In the genomic region with DNA sequence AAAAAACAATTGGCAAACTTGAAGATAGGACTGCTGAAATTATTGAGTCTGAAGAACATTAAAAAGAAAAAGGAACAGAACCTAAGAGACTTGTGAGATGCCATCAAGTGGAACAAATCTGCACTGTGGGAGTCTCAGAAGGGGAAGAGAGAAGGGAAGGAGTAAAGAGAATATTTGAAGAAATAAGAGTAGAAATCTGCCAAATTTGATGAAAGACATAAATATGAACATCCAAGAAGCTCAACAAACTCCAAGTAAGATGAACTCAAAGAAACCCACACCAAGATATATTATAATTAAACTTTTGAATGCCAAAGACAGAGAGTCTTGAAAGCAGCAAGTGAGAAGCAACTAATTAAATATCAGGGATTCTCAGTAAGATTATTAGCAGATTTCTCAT, we compare ENCODE assay signal across 37 cellular contexts.
"Had no signal": no experiment of that assay in that cellular context is flagged by ENCODE, and none has a peak within 500 bp of the region (broad histone marks: within the 10 kb centered on the region; RNA-seq: fewer than 3 reads in every experiment).

No MANE protein-coding gene starts in this region.

- DNase-seq: activated effector memory CD4-positive, alpha-beta T cell treated with anti-CD3 and anti-CD28 coated beads, Interleukin-2, amount 50 U/mL, for 16 hours; activated effector memory CD4-positive, alpha-beta T cell treated with Interleukin-2 at 50 U/mL for 16 hours; activated gamma-delta T cell; activated gamma-delta T cell treated with Interleukin-2 at 50 U/mL for 16 hours; activated naive CD4-positive, alpha-beta T cell; activated naive CD4-positive, alpha-beta T cell treated with anti-CD3 and anti-CD28 coated beads for 36 hours; activated naive CD4-positive, alpha-beta T cell treated with anti-CD3 and anti-CD28 coated beads, Interleukin-2, amount 10 ng/mL, durations not matched to agents 7 days and 5 days; activated naive CD4-positive, alpha-beta T cell treated with anti-CD3 and anti-CD28 coated beads, Interleukin-2, amount 50 U/mL, for 16 hours; activated naive CD4-positive, alpha-beta T cell treated with Interleukin-2 at 50 U/mL for 16 hours; activated naive CD8-positive, alpha-beta T cell treated with anti-CD3 and anti-CD28 coated beads for 36 hours; activated naive CD8-positive, alpha-beta T cell treated with anti-CD3 and anti-CD28 coated beads, Interleukin-2, amount 10 ng/mL, durations not matched to agents 7 days and 5 days; activated naive CD8-positive, alpha-beta T cell treated with anti-CD3 and anti-CD28 coated beads, Interleukin-2, amount 50 U/mL, for 24 hours; activated T-cell treated with anti-CD3 and anti-CD28 coated beads, Interleukin-2, amount 50 U/mL, for 1 hour; activated T-cell treated with anti-CD3 and anti-CD28 coated beads, Interleukin-2, amount 50 U/mL, for 24 hours; activated T-cell treated with anti-CD3 and anti-CD28 coated beads, Interleukin-2, amount 50 U/mL, for 4 hours; activated T-cell treated with anti-CD3 and anti-CD28 coated beads, Interleukin-2, amount 50 U/mL, for 48 hours; activated T-cell treated with anti-CD3 and anti-CD28 coated beads, Interleukin-2, amount 50 U/mL, for 72 hours; adrenal gland; amniotic stem cell; amygdala; anterior cingulate cortex; aorta; body of pancreas; brain microvascular endothelial cell; caudate nucleus; central memory CD4-positive, alpha-beta T cell; cerebellar nuclear complex had no signal

- H3K9me3 ChIP-seq: adrenal gland, ascending aorta had no signal

- H3K4me1 Mint-ChIP-seq: activated naive CD4-positive, alpha-beta T cell treated with anti-CD3 and anti-CD28 coated beads, Interleukin-2, amount 10 ng/mL, durations not matched to agents 7 days and 5 days; activated naive CD4-positive, alpha-beta T cell treated with anti-CD3 and anti-CD28 coated beads, Interleukin-2, amount 50 U/mL, for 24 hours; activated naive CD8-positive, alpha-beta T cell treated with anti-CD3 and anti-CD28 coated beads for 36 hours; activated naive CD8-positive, alpha-beta T cell treated with anti-CD3 and anti-CD28 coated beads, Interleukin-2, amount 10 ng/mL, durations not matched to agents 7 days and 5 days; activated naive CD8-positive, alpha-beta T cell treated with anti-CD3 and anti-CD28 coated beads, Interleukin-2, amount 50 U/mL, for 24 hours; activated T-helper 17 cell treated with anti-CD3 and anti-CD28 coated beads, Interleukin-2, amount 50 U/mL, for 72 hours; brain; central memory CD8-positive, alpha-beta T cell had no signal

- H3K36me3 Mint-ChIP-seq: activated naive CD4-positive, alpha-beta T cell treated with anti-CD3 and anti-CD28 coated beads, Interleukin-2, amount 10 ng/mL, durations not matched to agents 7 days and 5 days; activated naive CD4-positive, alpha-beta T cell treated with anti-CD3 and anti-CD28 coated beads, Interleukin-2, amount 50 U/mL, for 24 hours; activated naive CD4-positive, alpha-beta T cell treated with anti-CD3 and anti-CD28 coated beads, Interleukin-2, amount 50 U/mL, for 72 hours; activated naive CD8-positive, alpha-beta T cell; activated naive CD8-positive, alpha-beta T cell treated with anti-CD3 and anti-CD28 coated beads, Interleukin-2, amount 10 ng/mL, durations not matched to agents 7 days and 5 days; brain had no signal

- H3K27ac ChIP-seq: adrenal gland, ascending aorta, body of pancreas, brain microvascular endothelial cell, breast epithelium, cardiac muscle cell had no signal

- H3K27ac Mint-ChIP-seq: activated naive CD4-positive, alpha-beta T cell treated with anti-CD3 and anti-CD28 coated beads for 36 hours; activated naive CD4-positive, alpha-beta T cell treated with anti-CD3 and anti-CD28 coated beads, Interleukin-2, amount 10 ng/mL, durations not matched to agents 7 days and 5 days; activated naive CD4-positive, alpha-beta T cell treated with anti-CD3 and anti-CD28 coated beads, Interleukin-2, amount 50 U/mL, for 24 hours; activated naive CD4-positive, alpha-beta T cell treated with anti-CD3 and anti-CD28 coated beads, Interleukin-2, amount 50 U/mL, for 72 hours; activated naive CD8-positive, alpha-beta T cell; activated naive CD8-positive, alpha-beta T cell treated with anti-CD3 and anti-CD28 coated beads for 36 hours; activated naive CD8-positive, alpha-beta T cell treated with anti-CD3 and anti-CD28 coated beads, Interleukin-2, amount 10 ng/mL, durations not matched to agents 7 days and 5 days; activated naive CD8-positive, alpha-beta T cell treated with anti-CD3 and anti-CD28 coated beads, Interleukin-2, amount 50 U/mL, for 24 hours; activated T-cell treated with anti-CD3 and anti-CD28 coated beads, Interleukin-2, amount 50 U/mL, for 24 hours; activated T-cell treated with anti-CD3 and anti-CD28 coated beads, Interleukin-2, amount 50 U/mL, for 72 hours; activated T-helper 17 cell treated with anti-CD3 and anti-CD28 coated beads, Interleukin-2, amount 50 U/mL, for 72 hours; activated T-helper 2 cell treated with anti-CD3 and anti-CD28 coated beads, Interferon-gamma antibody, Interleukin-2, Interleukin-4, amounts not matched to agents 10 μg/mL and 5 μg/mL and 100 μg/mL, durations not matched to agents 14 hours and 24 hours and 36 hours; brain had no signal

- H3K4me1 ChIP-seq: adrenal gland, ascending aorta, body of pancreas, breast epithelium had no signal

- H3K4me3 Mint-ChIP-seq: activated naive CD4-positive, alpha-beta T cell treated with anti-CD3 and anti-CD28 coated beads for 36 hours; activated naive CD4-positive, alpha-beta T cell treated with anti-CD3 and anti-CD28 coated beads, Interleukin-2, amount 10 ng/mL, durations not matched to agents 7 days and 5 days; activated naive CD4-positive, alpha-beta T cell treated with anti-CD3 and anti-CD28 coated beads, Interleukin-2, amount 50 U/mL, for 24 hours; activated naive CD8-positive, alpha-beta T cell; activated naive CD8-positive, alpha-beta T cell treated with anti-CD3 and anti-CD28 coated beads for 36 hours; activated naive CD8-positive, alpha-beta T cell treated with anti-CD3 and anti-CD28 coated beads, Interleukin-2, amount 10 ng/mL, durations not matched to agents 7 days and 5 days; activated naive CD8-positive, alpha-beta T cell treated with anti-CD3 and anti-CD28 coated beads, Interleukin-2, amount 50 U/mL, for 24 hours; activated T-cell treated with anti-CD3 and anti-CD28 coated beads, Interleukin-2, amount 50 U/mL, for 24 hours; activated T-cell treated with anti-CD3 and anti-CD28 coated beads, Interleukin-2, amount 50 U/mL, for 4 hours; activated T-cell treated with anti-CD3 and anti-CD28 coated beads, Interleukin-2, amount 50 U/mL, for 72 hours; activated T-helper 17 cell treated with anti-CD3 and anti-CD28 coated beads, Interleukin-2, amount 50 U/mL, for 72 hours; brain; central memory CD8-positive, alpha-beta T cell had no signal

- H3K36me3 ChIP-seq: adrenal gland, ascending aorta, brain microvascular endothelial cell, breast epithelium, cardiac muscle cell had no signal

- H3K9me3 Mint-ChIP-seq: activated naive CD4-positive, alpha-beta T cell treated with anti-CD3 and anti-CD28 coated beads, Interleukin-2, amount 10 ng/mL, durations not matched to agents 7 days and 5 days; activated naive CD8-positive, alpha-beta T cell treated with anti-CD3 and anti-CD28 coated beads, Interleukin-2, amount 10 ng/mL, durations not matched to agents 7 days and 5 days; activated T-cell treated with anti-CD3 and anti-CD28 coated beads, Interleukin-2, amount 50 U/mL, for 24 hours; activated T-helper 2 cell treated with anti-CD3 and anti-CD28 coated beads, Interferon-gamma antibody, Interleukin-2, Interleukin-4, amounts not matched to agents 10 μg/mL and 5 μg/mL and 100 μg/mL, durations not matched to agents 14 hours and 24 hours and 36 hours had no signal

- H3K4me3 ChIP-seq: adrenal gland, ascending aorta, body of pancreas, breast epithelium, cardiac muscle cell had no signal
